ENCODE assay signal across 23 cellular contexts in genomic region chr5:176151286-176151685, GRCh38.
DNase-seq lines count a peak whose midpoint lies in the region; ATAC-seq and TF ChIP-seq lines count a peak whose summit lies in the region.
"Had no signal": no experiment of that assay in that cellular context is flagged by ENCODE, and none has a peak within 500 bp of the region (broad histone marks: within the 10 kb centered on the region; RNA-seq: fewer than 3 reads in every experiment).

No MANE protein-coding gene starts in this region.

- H4K20me1 ChIP-seq in IMR-90 (ENCODE audit: insufficient read depth, low read length), result peaks cover 3% of the 10 kb centered on the region; the same call in 1 of the 2 replicates

- H2AFZ ChIP-seq in IMR-90 (replicated peaks; ENCODE audit: low read length, poor library complexity), result peak overlapping the region; percentile 40

- peaks cover 20% of the 10 kb centered on the region for H3K4me1 ChIP-seq in IMR-90 (ENCODE audit: control insufficient read depth, insufficient read depth, low read length)
- H3K4me1 ChIP-seq: esophagus squamous epithelium had no signal

- no peak overlapping the region for H3K14ac ChIP-seq in IMR-90 (replicated peaks; ENCODE audit: low read depth, low read length)

- POLR2A ChIA-PET in IMR-90 (lab: Charles Lee; ENCODE audit: unreplicated experiment), result no interaction called here

- no TSS peak for BruUV-seq in IMR-90 (replicated peaks; lab: Mats Ljungman, UMichigan)

- H2BK120ac ChIP-seq in IMR-90 (ENCODE audit: low read depth, low read length), result no peak overlapping the region

- no peaks in the 10 kb centered on the region for H3K9me3 ChIP-seq in IMR-90 (ENCODE audit: control insufficient read depth, insufficient read depth, low read length)
- H3K9me3 ChIP-seq: esophagus squamous epithelium had no signal

- H2AK5ac ChIP-seq in IMR-90 (ENCODE audit: low read depth, low read length), result no peak overlapping the region

- CTCF ChIA-PET in IMR-90 (lab: Yijun Ruan, JAX), result no interaction called here

- intact Hi-C loops in IMR-90 (cut with micrococcal nuclease), result loop anchor here (5.0 kb wide), 1 partner anchor 211 kb away; the partner anchor contains the start of gene KIAA1191

- dilution Hi-C loops in IMR-90 (cut with HindIII; ENCODE audit: low sequenced_read_pairs, unreplicated experiment), result no loop called here

- H4K8ac ChIP-seq in IMR-90 (ENCODE audit: low read depth in 2 of 2, low read length in 2 of 2), result no peak overlapping the region

- no peak overlapping the region for H3K4ac ChIP-seq in IMR-90 (ENCODE audit: low read depth, low read length)

- H3K79me1 ChIP-seq in IMR-90 (ENCODE audit: low read depth in 1 of 2, low read length in 2 of 2), result no peaks in the 10 kb centered on the region

- H2AK9ac ChIP-seq in IMR-90 (replicated peaks; ENCODE audit: low read depth, low read length, poor library complexity), result no peak overlapping the region

- TF ChIP-seq RAD21 in IMR-90 (IDR thresholded peaks at IDR 0.05; ENCODE audit: low read length), result no peak

- no peak overlapping the region for H3K56ac ChIP-seq in IMR-90 (ENCODE audit: extremely low read depth, insufficient read depth, low read length)

- H3K9me1 ChIP-seq in IMR-90 (ENCODE audit: insufficient read depth, low read length), result peaks cover 10% of the 10 kb centered on the region; the same call in 1 of the 2 replicates

- ATAC-seq in IMR-90 (ENCODE audit: low read depth) (peak; percentile 84), HG03460 (IDR thresholded peaks at IDR 0.05; ENCODE audit: unreplicated experiment) (no peak)

- no peak for TF ChIP-seq POLR2A in IMR-90 (IDR thresholded peaks at IDR 0.05; ENCODE audit: low read depth, low read length)

- no peak overlapping the region for H2BK5ac ChIP-seq in IMR-90 (ENCODE audit: low read depth, low read length, poor library complexity, severe bottlenecking)

- no peak overlapping the region for H2BK15ac ChIP-seq in IMR-90 (ENCODE audit: low read depth, low read length)

- in situ Hi-C loops in IMR-90 (cut with MboI; ENCODE audit: low sequenced_read_pairs), result no loop called here
- in situ Hi-C loops in brain microvascular endothelial cell (cut with HindIII; ENCODE audit: low pct_ligation_motif_present, low sequenced_read_pairs), result no loop called here

- H2BK20ac ChIP-seq in IMR-90 (ENCODE audit: low read depth, low read length), result no peak overlapping the region

- DNase-seq in A172 (ENCODE audit: low spot score), result peak; percentile 9
- DNase-seq in IMR-90, result peak; percentile 90
- DNase-seq in brain microvascular endothelial cell, result peak; percentile 6
- DNase-seq in kidney glomerular epithelial cell (lab: John Stamatoyannopoulos, UW), result peak; percentile 71
- no peak for DNase-seq in GF-D8 (lab: John Stamatoyannopoulos, UW)
- DNase-seq in NCI-H748 (lab: John Stamatoyannopoulos, UW; ENCODE audit: unreplicated experiment), result no peak
- DNase-seq in NCI-H2029 treated with DMSO at 0.1 percent for 48 hours (lab: John Stamatoyannopoulos, UW), result no peak
- DNase-seq: 8988T; activated CD4-positive, alpha-beta T cell treated with anti-CD3 and anti-CD28 coated beads for 48 hours; C1 segment of cervical spinal cord; central memory CD4-positive, alpha-beta T cell; effector memory CD4-positive, alpha-beta T cell; esophagus squamous epithelium; GDM1; H9; immature natural killer cell; mammary epithelial cell; MM.1S; NCI-H1694 treated with DMSO at 0.1 percent for 48 hours; stimulated activated CD4-positive, alpha-beta T cell treated with anti-CD3 and anti-CD28 coated beads, Interleukin-4, amount 100 ng/mL, for 24 hours; SW 1271 had no signal

- H4K5ac ChIP-seq in IMR-90 (ENCODE audit: low read depth, low read length), result no peak overlapping the region

- TF ChIP-seq CTCF in IMR-90 (conservative IDR thresholded peaks at IDR 0.05; ENCODE audit: low read depth, low read length) (0 out of 2 replicates have a peak, but pooled peaks have one; percentile 12), brain microvascular endothelial cell (IDR thresholded peaks at IDR 0.05; ENCODE audit: low read depth, low read length, missing control alignments) (no peak)

- no peak overlapping the region for H3K18ac ChIP-seq in IMR-90 (ENCODE audit: low read depth, low read length)

- H3K27ac ChIP-seq in IMR-90 (ENCODE audit: insufficient read depth, low read length) (no peak overlapping the region), brain microvascular endothelial cell (no peak overlapping the region)
- H3K27ac ChIP-seq: esophagus squamous epithelium, skin epidermis had no signal

- H4K91ac ChIP-seq in IMR-90 (ENCODE audit: insufficient read depth, low read depth, low read length), result no peak overlapping the region

- no peak overlapping the region for H3K23ac ChIP-seq in IMR-90 (ENCODE audit: low read depth, low read length)

- no peak overlapping the region for H3K9ac ChIP-seq in IMR-90 (ENCODE audit: low read depth, low read length)

- 80% methylated on average over 3 of the region's 9 CpGs; no CpG with 5 or more reads in 1 of the 2 experiments for WGBS in IMR-90 (ENCODE audit: extremely low coverage in 2 of 2, insufficient read length in 1 of 2), 2 experiments

- no peak overlapping the region for H3K4me2 ChIP-seq in IMR-90 (ENCODE audit: low read depth, low read length)

- H3K27me3 ChIP-seq in IMR-90 (ENCODE audit: control insufficient read depth, insufficient read depth, low read length) (peaks cover 8% of the 10 kb centered on the region), brain microvascular endothelial cell (replicated peaks) (peaks cover 2% of the 10 kb centered on the region)

- no peaks in the 10 kb centered on the region for H3K36me3 ChIP-seq in IMR-90 (ENCODE audit: control insufficient read depth, insufficient read depth, low read length)
- H3K36me3 ChIP-seq in brain microvascular endothelial cell (replicated peaks), result no peaks in the 10 kb centered on the region
- H3K36me3 ChIP-seq: esophagus squamous epithelium had no signal

- H3K4me3 ChIP-seq in IMR-90 (ENCODE audit: insufficient read depth, low read depth, low read length) (no peak overlapping the region), brain microvascular endothelial cell (ENCODE audit: low read depth, low read length) (no peak overlapping the region)
- H3K4me3 ChIP-seq: esophagus squamous epithelium, skin epidermis had no signal

TF ChIP-seq in IMR-90, 13 proteins besides CTCF, POLR2A, EP300 and RAD21:
- no peak for TF ChIP-seq RCOR1 (IDR thresholded peaks at IDR 0.05; ENCODE audit: insufficient replicate concordance, low read length)
- no peak for TF ChIP-seq CHD1 (IDR thresholded peaks at IDR 0.05; ENCODE audit: low read depth, low read length)
- no peak for TF ChIP-seq USF2 (IDR thresholded peaks at IDR 0.05; ENCODE audit: low read depth, low read length)
- no peak for TF ChIP-seq SMC3 (IDR thresholded peaks at IDR 0.05; ENCODE audit: low read depth, low read length)
- TF ChIP-seq NFE2L2 (IDR thresholded peaks at IDR 0.05; ENCODE audit: low read depth, low read length), result no peak
- no peak for TF ChIP-seq MXI1 (IDR thresholded peaks at IDR 0.05; ENCODE audit: borderline replicate concordance, low read depth, low read length)

Comparison
In these comparisons a context has a peak if more than half of its experiments do, and no peak if none do; other contexts are left out.
1. DNase-seq: peak in A172 (single experiment), IMR-90 (single experiment), brain microvascular endothelial cell (single experiment) and kidney glomerular epithelial cell (single experiment); none in GF-D8 (single experiment), NCI-H748 (single experiment) and NCI-H2029 treated with DMSO at 0.1 percent for 48 hours (single experiment).